Comparison of ENCODE assay signal across 18 cellular contexts in genomic region chr12:58897969-58898368, GRCh38. TPM values are rescaled to one million over a fixed set of nuclear protein-coding genes. Genes with fewer than 3 reads are reported as not detected.
DNase-seq lines count a peak whose midpoint lies in the region; ATAC-seq, FAIRE-seq and TF ChIP-seq lines count a peak whose summit lies in the region.
"Had no signal": no experiment of that assay in that cellular context is flagged by ENCODE, and none has a peak within 500 bp of the region (broad histone marks: within the 10 kb centered on the region; RNA-seq: fewer than 3 reads in every experiment).

No MANE protein-coding gene starts in this region.

- no peak overlapping the region for H2AFZ ChIP-seq in keratinocyte (ENCODE audit: control insufficient read depth, low read length)

- H3K79me2 ChIP-seq in keratinocyte (ENCODE audit: control insufficient read depth, insufficient read depth, low read length), result peaks cover 78% of the 10 kb centered on the region

- no peak overlapping the region for H3K4me3 ChIP-seq in keratinocyte (ENCODE audit: control insufficient read depth in 2 of 3, extremely low read depth in 1 of 3, insufficient read depth in 2 of 3, low read depth in 1 of 3, low read length in 3 of 3)
- H3K4me3 ChIP-seq in thyroid gland (replicated peaks in 1 of 3), result no peak overlapping the region
- no peak overlapping the region for H3K4me3 ChIP-seq in coronary artery

- no peak overlapping the region for H3K9ac ChIP-seq in keratinocyte (ENCODE audit: control insufficient read depth, extremely low read depth, insufficient read depth, low read length)

- H3K36me3 ChIP-seq in keratinocyte (ENCODE audit: control insufficient read depth in 2 of 2, extremely low read depth in 1 of 2, insufficient read depth in 2 of 2, low read length in 2 of 2), result peaks cover 4 to 6% of the 10 kb centered on the region in 2 experiments
- no peaks in the 10 kb centered on the region for H3K36me3 ChIP-seq in thyroid gland

- H3K27ac ChIP-seq in VCaP (peak overlapping the region; percentile 84), keratinocyte (ENCODE audit: control insufficient read depth, insufficient read depth, low read length) (no peak overlapping the region), thyroid gland (peak overlapping the region in 2 of 3 donors; percentile 11 to 92), coronary artery (no peak overlapping the region)

- intact Hi-C loops in thyroid gland (cut with DNase I), result no loop called here

- peaks cover 9% of the 10 kb centered on the region for H3K9me1 ChIP-seq in keratinocyte (ENCODE audit: control insufficient read depth, extremely low read depth, insufficient read depth, low read length)

- 85 to 89% methylated on average over 4 of the region's 4 CpGs for WGBS in thyroid gland, 2 donors

- ATAC-seq in HG03521 (IDR thresholded peaks at IDR 0.05; ENCODE audit: unreplicated experiment), result no peak

- TF ChIP-seq CTCF in VCaP (conservative IDR thresholded peaks at IDR 0.05) (no peak), keratinocyte (optimal IDR thresholded peaks at IDR 0.05 in 1 of 3, IDR thresholded peaks at IDR 0.05 in 1 of 3, conservative IDR thresholded peaks at IDR 0.05 in 1 of 3; ENCODE audit: extremely low read depth in 1 of 3, insufficient read depth in 2 of 3, low read length in 3 of 3) (no peak), thyroid gland (IDR thresholded peaks at IDR 0.05) (no peak), coronary artery (IDR thresholded peaks at IDR 0.05) (no peak)

- DNase-seq in NCI-H2171 treated with DMSO at 0.1 percent for 48 hours (lab: John Stamatoyannopoulos, UW) (peak; percentile 43), NCI-H2171 (lab: John Stamatoyannopoulos, UW) (no peak), keratinocyte (ENCODE audit: low read depth, low spot score) (no peak), thyroid gland (no peak), coronary artery (ENCODE audit: low spot score) (no peak), T-helper 9 cell (no peak)
- DNase-seq: ACHN; C1 segment of cervical spinal cord; CD4-positive, alpha-beta memory T cell; DND-41; GDM1; GOT3; H9; IMR-90 had no signal

- H3K4me1 ChIP-seq in keratinocyte (ENCODE audit: control insufficient read depth, extremely low read depth, insufficient read depth, low read length), result peaks cover 54% of the 10 kb centered on the region
- H3K4me1 ChIP-seq in thyroid gland, result peaks cover 50 to 57% of the 10 kb centered on the region in 2 donors

- H4K20me1 ChIP-seq in keratinocyte (ENCODE audit: control insufficient read depth, extremely low read depth, insufficient read depth, low read length), result no peaks in the 10 kb centered on the region

- H3K27me3 ChIP-seq in keratinocyte (ENCODE audit: control insufficient read depth, extremely low read depth, insufficient read depth, low read length) (no peaks in the 10 kb centered on the region), thyroid gland (no peaks in the 10 kb centered on the region)

- TF ChIP-seq POLR2A in thyroid gland (IDR thresholded peaks at IDR 0.05), result no peak

- H3K4me2 ChIP-seq in keratinocyte (ENCODE audit: control insufficient read depth, extremely low read depth, insufficient read depth, low read depth, low read length), result no peak overlapping the region

- peak; percentile 51 for FAIRE-seq in keratinocyte (lab: Jason Lieb, UNC)
- FAIRE-seq: D721Med had no signal

- H3K9me3 ChIP-seq in keratinocyte (ENCODE audit: control insufficient read depth, low read depth, low read length) (no peaks in the 10 kb centered on the region), thyroid gland (no peaks in the 10 kb centered on the region)

- dilution Hi-C loops in keratinocyte (cut with MboI; ENCODE audit: extremely low pct_ligation_motif_present, low sequenced_read_pairs), result no loop called here

RNA-seq across cellular contexts. Expression of gene LRIG3, which starts 22.3 kb away (rescaled TPM):
- 22.1 to 30.9 TPM (median 25.5 TPM) in 3 replicates for polyA plus RNA-seq in keratinocyte
- polyA plus RNA-seq in keratinocyte (2011; ENCODE audit: low read depth), result 4.4 TPM
- 6.3 and 11.9 TPM in 2 replicates for polyA plus RNA-seq in keratinocyte (2011; cell fraction: cytosol; rRNA removed)
- polyA plus RNA-seq in keratinocyte (2011; cell fraction: nucleus; rRNA removed), result 37.1 and 38.0 TPM in 2 replicates
- 12.2 TPM in 2 replicates for polyA plus RNA-seq in keratinocyte (2012; ENCODE audit: low replicate concordance)
- polyA minus RNA-seq in keratinocyte, result 26.1 to 67.7 TPM (median 49.0 TPM) in 3 replicates
- polyA minus RNA-seq in keratinocyte (2011; cell fraction: cytosol; rRNA and poly(A)+ RNA removed), result 15.2 TPM
- 48.5 and 69.0 TPM in 2 replicates for polyA minus RNA-seq in keratinocyte (2011; cell fraction: nucleus; rRNA and poly(A)+ RNA removed)
- 100 to 1,000 TPM; 163 to 222 (median 193) TPM for total RNA-seq in thyroid gland
- total RNA-seq: B cell; CD4-positive, alpha-beta memory T cell had no signal
- polyA plus RNA-seq: CD4-positive, alpha-beta memory T cell had no signal

Comparison
In these comparisons a context has a peak if more than half of its experiments do, and no peak if none do; other contexts are left out.
1. H3K27ac ChIP-seq: peak in VCaP (single experiment) and thyroid gland (2 of 3); none in keratinocyte (single experiment) and coronary artery (0 of 2).